ENCODE assay signal across 9 cellular contexts in genomic region chr2:160408575-160409291, GRCh38.
DNase-seq lines count a peak whose midpoint lies in the region; ATAC-seq and TF ChIP-seq lines count a peak whose summit lies in the region.
"Had no signal": no experiment of that assay in that cellular context is flagged by ENCODE, and none has a peak within 500 bp of the region (broad histone marks: within the 10 kb centered on the region; RNA-seq: fewer than 3 reads in every experiment).

No MANE protein-coding gene starts in this region.

- H3K9me3 ChIP-seq in ES-I3 (ENCODE audit: control insufficient read depth, insufficient read depth, low read length) = no peaks in the 10 kb centered on the region

- H3K27ac ChIP-seq in substantia nigra (ENCODE audit: low read depth, low read length, poor library complexity, severe bottlenecking) = no peak overlapping the region

- peak; percentile 34 for TF ChIP-seq CTCF in glutamatergic neuron (IDR thresholded peaks at IDR 0.05; ENCODE audit: partially characterized antibody, unreplicated experiment)

- POLR2A ChIA-PET in activated CD4-positive, alpha-beta memory T cell treated with anti-CD3 and anti-CD28 coated beads for 36 hours (lab: Charles Lee) = interaction anchor here (2.2 kb wide), 1 partner anchor 9 kb away, joined by 9 read pairs; no protein-coding TSS in a partner anchor

- peaks cover 7% of the 10 kb centered on the region; the same call in 1 of the 2 replicates for H3K4me1 ChIP-seq in ES-I3 (ENCODE audit: insufficient read depth, low read length)

- H3K9ac ChIP-seq in ES-I3 (ENCODE audit: low read depth, low read length) = peak overlapping the region; percentile 85

- intact Hi-C loops in activated CD4-positive, alpha-beta memory T cell treated with anti-CD3 and anti-CD28 coated beads for 36 hours (cut with micrococcal nuclease) = loop anchor here (5.0 to 10.0 kb wide), 5 partner anchors 141 to 726 kb away; partner anchors contain the start of gene LY75

- H3K4me3 Mint-ChIP-seq in activated CD4-positive, alpha-beta memory T cell treated with anti-CD3 and anti-CD28 coated beads for 36 hours = peak overlapping the region; percentile 65
- peak overlapping the region; percentile 94 for H3K4me3 Mint-ChIP-seq in glutamatergic neuron (ENCODE audit: unreplicated experiment)

- no peak for DNase-seq in activated CD4-positive, alpha-beta memory T cell treated with anti-CD3 and anti-CD28 coated beads for 36 hours
- DNase-seq in glutamatergic neuron (peak; percentile 40), retina (peak; percentile 61), substantia nigra (lab: John Stamatoyannopoulos, UW) (no peak)
- DNase-seq: NCI-H526 had no signal

- no peaks in the 10 kb centered on the region for H3K27me3 Mint-ChIP-seq in activated CD4-positive, alpha-beta memory T cell treated with anti-CD3 and anti-CD28 coated beads for 36 hours
- peaks cover 27% of the 10 kb centered on the region for H3K27me3 Mint-ChIP-seq in glutamatergic neuron (ENCODE audit: unreplicated experiment)

- H3K36me3 Mint-ChIP-seq in activated CD4-positive, alpha-beta memory T cell treated with anti-CD3 and anti-CD28 coated beads for 36 hours = no peaks in the 10 kb centered on the region
- no peaks in the 10 kb centered on the region for H3K36me3 Mint-ChIP-seq in glutamatergic neuron (ENCODE audit: unreplicated experiment)

- no peaks in the 10 kb centered on the region for H3K9me3 Mint-ChIP-seq in activated CD4-positive, alpha-beta memory T cell treated with anti-CD3 and anti-CD28 coated beads for 36 hours
- H3K9me3 Mint-ChIP-seq in glutamatergic neuron (ENCODE audit: unreplicated experiment) = peaks cover 30% of the 10 kb centered on the region

- peak overlapping the region; percentile 61 for H3K27ac Mint-ChIP-seq in activated CD4-positive, alpha-beta memory T cell treated with anti-CD3 and anti-CD28 coated beads for 36 hours
- peak overlapping the region; percentile 92 for H3K27ac Mint-ChIP-seq in glutamatergic neuron (ENCODE audit: unreplicated experiment)

- ATAC-seq in HG02759 (IDR thresholded peaks at IDR 0.05; ENCODE audit: unreplicated experiment) (no peak), HG02571 (IDR thresholded peaks at IDR 0.05; ENCODE audit: unreplicated experiment) (no peak), GM21381 (IDR thresholded peaks at IDR 0.05; ENCODE audit: unreplicated experiment) (no peak)

- peaks cover 72% of the 10 kb centered on the region for H3K4me1 Mint-ChIP-seq in activated CD4-positive, alpha-beta memory T cell treated with anti-CD3 and anti-CD28 coated beads for 36 hours (ENCODE audit: low read depth)
- peaks cover 53% of the 10 kb centered on the region for H3K4me1 Mint-ChIP-seq in glutamatergic neuron (ENCODE audit: low read depth, unreplicated experiment)

- no peaks in the 10 kb centered on the region for H3K36me3 ChIP-seq in ES-I3 (ENCODE audit: insufficient read depth, low read length)

- CTCF ChIA-PET in activated CD4-positive, alpha-beta memory T cell treated with anti-CD3 and anti-CD28 coated beads for 36 hours (lab: Charles Lee) = interaction anchor here (1.1 kb wide), 1 partner anchor 138 kb away, joined by 3 read pairs; no protein-coding TSS in a partner anchor

Comparison
In these comparisons a context has a peak if more than half of its experiments do, and no peak if none do; other contexts are left out.
1. DNase-seq: peak in glutamatergic neuron (single experiment) and retina (single experiment); none in activated CD4-positive, alpha-beta memory T cell treated with anti-CD3 and anti-CD28 coated beads for 36 hours (single experiment) and substantia nigra (0 of 49).